In genomic region chr18:53478155-53478554, GRCh38 we compare ENCODE assay signal across 38 cellular contexts.
"Had no signal": no experiment of that assay in that cellular context is flagged by ENCODE, and none has a peak within 500 bp of the region (broad histone marks: within the 10 kb centered on the region; RNA-seq: fewer than 3 reads in every experiment).

No MANE protein-coding gene starts in this region.

- H3K4me3 ChIP-seq: ascending aorta, cardiac muscle cell had no signal

- H3K4me3 Mint-ChIP-seq: activated B cell treated with CpG ODN at 0.5 μM for 24 hours; activated CD4-positive, alpha-beta memory T cell treated with anti-CD3 and anti-CD28 coated beads for 36 hours; activated CD4-positive, alpha-beta T cell treated with anti-CD3 and anti-CD28 coated beads, Interleukin-2, amount 10 ng/mL, durations not matched to agents 24 days and 14 days; activated CD8-positive, alpha-beta T cell treated with anti-CD3 and anti-CD28 coated beads for 36 hours; activated naive CD4-positive, alpha-beta T cell treated with anti-CD3 and anti-CD28 coated beads for 36 hours; activated naive CD8-positive, alpha-beta T cell treated with anti-CD3 and anti-CD28 coated beads for 36 hours; activated T-cell treated with anti-CD3 and anti-CD28 coated beads, Interleukin-2, amount 50 U/mL, for 4 hours; activated T-cell treated with anti-CD3 and anti-CD28 coated beads, Interleukin-2, amount 50 U/mL, for 72 hours; activated T-helper 1 cell treated with anti-CD3 and anti-CD28 coated beads, Interleukin-12 subunit alpha, Interleukin-12 subunit beta, Interleukin-2, Interleukin-4 antibody, amounts not matched to agents 30 ng/mL and 10 ng/mL and 1 ng/mL, durations not matched to agents 14 hours and 24 hours and 36 hours; activated T-helper 17 cell treated with anti-CD3 and anti-CD28 coated beads, Interleukin-2, amount 50 U/mL, for 72 hours; brain; central memory CD8-positive, alpha-beta T cell; T-helper 1 cell treated with Interleukin-12 subunit alpha and Interleukin-12 subunit beta and Interleukin-4 antibody, amounts not matched to agents 30 μg/mL and 1 μg/mL, for 36 hours; T-helper 2 cell treated with Interferon-gamma antibody and Interleukin-4, amounts not matched to agents 5 μg/mL and 100 μg/mL, for 36 hours had no signal

- H3K9me3 Mint-ChIP-seq: activated naive CD8-positive, alpha-beta T cell treated with anti-CD3 and anti-CD28 coated beads for 36 hours had no signal

- H3K27ac Mint-ChIP-seq: activated B cell treated with CpG ODN at 0.5 μM for 24 hours; activated CD4-positive, alpha-beta memory T cell treated with anti-CD3 and anti-CD28 coated beads for 36 hours; activated CD4-positive, alpha-beta T cell treated with anti-CD3 and anti-CD28 coated beads, Interleukin-2, amount 10 ng/mL, durations not matched to agents 24 days and 14 days; activated CD8-positive, alpha-beta T cell treated with anti-CD3 and anti-CD28 coated beads for 36 hours; activated naive CD4-positive, alpha-beta T cell treated with anti-CD3 and anti-CD28 coated beads for 36 hours; activated naive CD4-positive, alpha-beta T cell treated with anti-CD3 and anti-CD28 coated beads, Interleukin-2, amount 50 U/mL, for 72 hours; activated naive CD8-positive, alpha-beta T cell treated with anti-CD3 and anti-CD28 coated beads for 36 hours; activated T-cell treated with anti-CD3 and anti-CD28 coated beads, Interleukin-2, amount 50 U/mL, for 72 hours; activated T-helper 1 cell treated with anti-CD3 and anti-CD28 coated beads, Interleukin-12 subunit alpha, Interleukin-12 subunit beta, Interleukin-2, Interleukin-4 antibody, amounts not matched to agents 30 ng/mL and 10 ng/mL and 1 ng/mL, durations not matched to agents 14 hours and 24 hours and 36 hours; activated T-helper 17 cell treated with anti-CD3 and anti-CD28 coated beads, Interleukin-2, amount 50 U/mL, for 72 hours; brain; T-helper 1 cell treated with Interleukin-12 subunit alpha and Interleukin-12 subunit beta and Interleukin-4 antibody, amounts not matched to agents 30 μg/mL and 1 μg/mL, for 36 hours; T-helper 2 cell treated with Interferon-gamma antibody and Interleukin-4, amounts not matched to agents 5 μg/mL and 100 μg/mL, for 36 hours had no signal

- H3K27me3 Mint-ChIP-seq: activated B cell treated with CpG ODN at 0.5 μM for 24 hours; activated CD4-positive, alpha-beta memory T cell treated with anti-CD3 and anti-CD28 coated beads for 36 hours; activated CD4-positive, alpha-beta T cell treated with anti-CD3 and anti-CD28 coated beads, Interleukin-2, amount 10 ng/mL, durations not matched to agents 24 days and 14 days; activated CD8-positive, alpha-beta T cell treated with anti-CD3 and anti-CD28 coated beads for 36 hours; activated naive CD8-positive, alpha-beta T cell treated with anti-CD3 and anti-CD28 coated beads for 36 hours; activated T-helper 17 cell treated with anti-CD3 and anti-CD28 coated beads, Interleukin-2, amount 50 U/mL, for 72 hours; central memory CD8-positive, alpha-beta T cell had no signal

- H3K4me1 Mint-ChIP-seq: activated B cell treated with CpG ODN at 0.5 μM for 24 hours; activated CD4-positive, alpha-beta T cell treated with anti-CD3 and anti-CD28 coated beads, Interleukin-2, amount 10 ng/mL, durations not matched to agents 24 days and 14 days; activated naive CD8-positive, alpha-beta T cell treated with anti-CD3 and anti-CD28 coated beads for 36 hours; activated T-helper 17 cell treated with anti-CD3 and anti-CD28 coated beads, Interleukin-2, amount 50 U/mL, for 72 hours; brain; central memory CD8-positive, alpha-beta T cell had no signal

- H3K36me3 ChIP-seq: ascending aorta, cardiac muscle cell had no signal

- H3K27ac ChIP-seq: ascending aorta, cardiac muscle cell, VCaP had no signal

- H3K4me1 ChIP-seq: ascending aorta had no signal

- FAIRE-seq: bronchial epithelial cell, TTC549 had no signal

- H3K36me3 Mint-ChIP-seq: activated CD4-positive, alpha-beta memory T cell treated with anti-CD3 and anti-CD28 coated beads for 36 hours; activated naive CD4-positive, alpha-beta T cell treated with anti-CD3 and anti-CD28 coated beads, Interleukin-2, amount 50 U/mL, for 72 hours; activated naive CD8-positive, alpha-beta T cell treated with anti-CD3 and anti-CD28 coated beads for 36 hours had no signal

- H3K9me3 ChIP-seq: ascending aorta had no signal

- H3K27me3 ChIP-seq: ascending aorta, cardiac muscle cell had no signal

- ATAC-seq: activated CD8-positive, alpha-beta T cell treated with anti-CD3 and anti-CD28 coated beads for 36 hours; activated naive CD4-positive, alpha-beta T cell treated with anti-CD3 and anti-CD28 coated beads, Interleukin-2, amount 50 U/mL, for 72 hours; activated T-cell treated with anti-CD3 and anti-CD28 coated beads, Interleukin-2, amount 50 U/mL, for 4 hours; activated T-cell treated with anti-CD3 and anti-CD28 coated beads, Interleukin-2, amount 50 U/mL, for 72 hours; activated T-helper 17 cell treated with anti-CD3 and anti-CD28 coated beads, Interleukin-2, amount 50 U/mL, for 72 hours had no signal

- DNase-seq: activated B cell treated with CpG ODN at 0.5 μM for 24 hours; activated CD4-positive, alpha-beta memory T cell treated with anti-CD3 and anti-CD28 coated beads for 36 hours; activated CD4-positive, alpha-beta T cell treated with anti-CD3 and anti-CD28 coated beads for 4 hours; activated CD4-positive, alpha-beta T cell treated with anti-CD3 and anti-CD28 coated beads, Interleukin-2, amount 10 ng/mL, durations not matched to agents 24 days and 14 days; activated CD4-positive, alpha-beta T cell treated with anti-CD3 and anti-CD28 coated beads, Interleukin-2, amount 50 U/mL, for 1 hour; activated CD4-positive, alpha-beta T cell treated with anti-CD3 and anti-CD28 coated beads, Interleukin-2, amount 50 U/mL, for 4 hours; activated CD4-positive, CD25-positive, alpha-beta regulatory T cell treated with anti-CD3 and anti-CD28 coated beads, Interleukin-2, amount 50 U/mL, for 72 hours; activated CD8-positive, alpha-beta memory T cell treated with anti-CD3 and anti-CD28 coated beads, Interleukin-2, amount 50 U/mL, for 4 hours; activated CD8-positive, alpha-beta T cell treated with anti-CD3 and anti-CD28 coated beads for 36 hours; activated effector memory CD4-positive, alpha-beta T cell treated with anti-CD3 and anti-CD28 coated beads, Interleukin-2, amount 50 U/mL, for 16 hours; activated gamma-delta T cell treated with Interleukin-2 at 50 U/mL for 16 hours; activated naive CD4-positive, alpha-beta T cell; activated naive CD4-positive, alpha-beta T cell treated with anti-CD3 and anti-CD28 coated beads for 36 hours; activated naive CD4-positive, alpha-beta T cell treated with anti-CD3 and anti-CD28 coated beads, Interleukin-2, amount 50 U/mL, for 16 hours; activated naive CD8-positive, alpha-beta T cell treated with anti-CD3 and anti-CD28 coated beads for 36 hours; activated T-cell treated with anti-CD3 and anti-CD28 coated beads for 4 hours; activated T-cell treated with anti-CD3 and anti-CD28 coated beads, Interleukin-2, amount 50 U/mL, for 1 hour; activated T-cell treated with anti-CD3 and anti-CD28 coated beads, Interleukin-2, amount 50 U/mL, for 4 hours; activated T-cell treated with anti-CD3 and anti-CD28 coated beads, Interleukin-2, amount 50 U/mL, for 72 hours; amygdala; anterior cingulate cortex; caudate nucleus; cerebellar nuclear complex; T-helper 1 cell; T-helper 2 cell; T-helper 9 cell had no signal
